ENCODE assay signal across 8 cellular contexts in the genomic region with DNA sequence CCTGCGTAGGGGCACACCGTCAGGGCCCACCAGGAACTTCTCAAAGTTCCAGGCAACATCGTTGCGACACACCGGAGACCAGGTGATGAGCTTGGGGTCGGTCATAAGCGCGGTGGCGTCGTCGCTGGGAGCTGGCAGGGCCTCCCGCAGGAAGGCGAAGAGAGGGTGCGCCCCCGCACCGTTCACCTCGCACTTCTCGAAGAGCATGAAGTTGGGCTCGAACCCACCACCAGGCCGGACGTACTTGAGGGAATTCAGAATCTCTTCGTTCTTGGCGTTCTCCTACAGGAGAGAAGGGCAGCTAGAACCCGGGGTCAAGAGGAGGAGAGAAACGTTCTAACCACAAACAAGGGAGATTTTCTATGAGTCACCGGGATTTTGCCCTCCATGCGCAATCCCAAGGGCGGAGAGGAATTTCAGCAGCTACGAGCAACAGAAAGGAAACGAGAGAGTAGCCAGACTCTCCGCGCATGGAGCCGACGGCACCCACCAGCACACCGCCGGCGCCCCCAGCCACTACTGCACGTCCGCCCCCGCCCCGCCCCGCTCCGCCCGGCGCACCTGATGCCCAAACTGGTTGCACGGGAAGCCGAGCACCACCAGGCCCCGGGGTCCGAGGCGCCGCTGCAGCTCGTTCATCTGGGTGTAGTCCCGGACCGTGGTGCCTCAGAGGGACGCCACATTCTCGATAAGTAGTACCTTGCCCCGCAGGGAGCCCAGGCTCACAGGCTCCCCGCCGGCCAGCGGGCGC. TPM values are rescaled to one million over a fixed set of nuclear protein-coding genes. Genes with fewer than 3 reads are reported as not detected.
A peak's percentile ranks its signal among the peaks of the same experiment; 100 is the strongest.
DNase-seq lines count a peak whose midpoint lies in the region; ATAC-seq, FAIRE-seq and TF ChIP-seq lines count a peak whose summit lies in the region.

No MANE protein-coding gene starts in this region.

- peak overlapping the region; percentile 98 for H3K27ac Mint-ChIP-seq in activated CD4-positive, alpha-beta T cell treated with anti-CD3 and anti-CD28 coated beads for 36 hours

- H3K27me3 ChIP-seq in HepG2 (ENCODE audit: control insufficient read depth in 1 of 2, insufficient read depth in 2 of 2, low read length in 2 of 2), result no peaks in the 10 kb centered on the region

- in situ Hi-C loops in HepG2 (cut with HindIII; ENCODE audit: extremely low pct_ligation_motif_present, low pct_unique_long_range_greater_than_20kb), result no loop called here

- H4K20me1 ChIP-seq in HepG2 (ENCODE audit: insufficient read depth, low read length), result no peaks in the 10 kb centered on the region

- ATAC-seq in GM18907 (IDR thresholded peaks at IDR 0.05; ENCODE audit: unreplicated experiment) (peak; percentile 26), HepG2 (peak; percentile 19)
- ATAC-seq in activated CD4-positive, alpha-beta T cell treated with anti-CD3 and anti-CD28 coated beads for 36 hours, result peak; percentile 13

- DNase-seq in HS-5 (ENCODE audit: low read depth), result peak; percentile 83
- peak; percentile 68 for DNase-seq in activated CD4-positive, alpha-beta T cell treated with anti-CD3 and anti-CD28 coated beads for 36 hours
- peak; percentile 86 for DNase-seq in coronary artery (ENCODE audit: low spot score)
- no peak for DNase-seq in HepG2 (ENCODE audit: low spot score)
- peak; percentile 41 to 42 for DNase-seq in stimulated activated CD4-positive, alpha-beta T cell treated with anti-CD3 and anti-CD28 coated beads, Interleukin-4, amount 100 ng/mL, for 48 hours (ENCODE audit: low read depth in 2 of 2)
- DNase-seq in NCI-H345 (lab: John Stamatoyannopoulos, UW), result no peak

- TF ChIP-seq RAD21 in HepG2 (CRISPR knock-in tag; IDR thresholded peaks at IDR 0.05), result no peak

- intact Hi-C loops in activated CD4-positive, alpha-beta T cell treated with anti-CD3 and anti-CD28 coated beads for 36 hours (cut with DNase I, micrococcal nuclease), result loop anchor here (1.0 to 5.0 kb wide), 7 partner anchors 17 to 263 kb away; a partner anchor contains a TSS
- intact Hi-C loops in HepG2 (cut with micrococcal nuclease; ENCODE audit: unreplicated experiment), result loop anchor here (1.0 to 5.0 kb wide), 2 partner anchors 17 to 55 kb away; a partner anchor contains a TSS

- no peak for FAIRE-seq in HepG2 (lab: Jason Lieb, UNC)

- H3K36me3 ChIP-seq in HepG2 (replicated peaks in 1 of 2; ENCODE audit: control insufficient read depth in 1 of 2, insufficient read depth in 2 of 2, low read length in 2 of 2), result peaks cover 5 to 25% of the 10 kb centered on the region in 2 experiments

- H3K27me3 Mint-ChIP-seq in activated CD4-positive, alpha-beta T cell treated with anti-CD3 and anti-CD28 coated beads for 36 hours, result no peaks in the 10 kb centered on the region

- no peaks in the 10 kb centered on the region for H3K9me3 ChIP-seq in HepG2 (ENCODE audit: low read length)

- H3K9me3 Mint-ChIP-seq in activated CD4-positive, alpha-beta T cell treated with anti-CD3 and anti-CD28 coated beads for 36 hours (ENCODE audit: low read depth), result no peaks in the 10 kb centered on the region

- peak overlapping the region; percentile 80 for H3K9ac ChIP-seq in HepG2 (ENCODE audit: insufficient read depth, low read depth, low read length)

- peaks cover 40% of the 10 kb centered on the region for H3K4me1 ChIP-seq in HepG2 (ENCODE audit: insufficient read depth, low read length)

- H3K36me3 Mint-ChIP-seq in activated CD4-positive, alpha-beta T cell treated with anti-CD3 and anti-CD28 coated beads for 36 hours (ENCODE audit: low read depth), result peaks cover 49% of the 10 kb centered on the region

- CTCF ChIA-PET in activated CD4-positive, alpha-beta T cell treated with anti-CD3 and anti-CD28 coated beads for 36 hours (lab: Charles Lee), result interaction anchor here (0.6 to 1.7 kb wide), 5 partner anchors 13 to 316 kb away, joined by 3 to 7 read pairs (median 3); a partner anchor contains a TSS
- CTCF ChIA-PET in HepG2 (lab: Yijun Ruan, JAX; ENCODE audit: low intra/inter-chr PET ratio, low total read pairs), result interaction anchor here (1.2 kb wide), 1 partner anchor 17 kb away, joined by 6 read pairs; a partner anchor contains a TSS

- H3K4me2 ChIP-seq in HepG2 (ENCODE audit: low read depth, low read length), result peak overlapping the region; percentile 79

- 3% methylated on average over 6 of the region's 61 CpGs for WGBS in HepG2 (ENCODE audit: low lambda C conversion rate)

- peaks cover 15% of the 10 kb centered on the region for H3K4me1 Mint-ChIP-seq in activated CD4-positive, alpha-beta T cell treated with anti-CD3 and anti-CD28 coated beads for 36 hours

- TF ChIP-seq POLR2A in HepG2 (IDR thresholded peaks at IDR 0.05; ENCODE audit: insufficient read depth in 1 of 2, low read depth in 2 of 2, low read length in 2 of 2), result 0 out of 4 replicates have a peak, but pooled peaks of 1 of the 2 experiments have one; percentile 37

- POLR2A ChIA-PET in activated CD4-positive, alpha-beta T cell treated with anti-CD3 and anti-CD28 coated beads for 36 hours (lab: Charles Lee), result interaction anchor here (0.8 kb wide), 1 partner anchor 17 kb away, joined by 5 read pairs; no protein-coding TSS in a partner anchor
- POLR2A ChIA-PET in HepG2 (lab: Yijun Ruan, JAX), result interaction anchor here (0.7 to 5.5 kb wide), 18 partner anchors 10 to 264 kb away, joined by 3 to 134 read pairs (median 8); a partner anchor contains a TSS

- peak overlapping the region; percentile 94 for H3K4me3 Mint-ChIP-seq in activated CD4-positive, alpha-beta T cell treated with anti-CD3 and anti-CD28 coated beads for 36 hours

- no peak overlapping the region for H2AFZ ChIP-seq in HepG2 (ENCODE audit: low read length)

- TF ChIP-seq CTCF in 22Rv1 (IDR thresholded peaks at IDR 0.05), result no peak
- TF ChIP-seq CTCF in coronary artery (IDR thresholded peaks at IDR 0.05), result no peak
- 0 out of 2 replicates have a peak, but pooled peaks have one; percentile 18 for TF ChIP-seq CTCF in HepG2 (CRISPR knock-in tag; IDR thresholded peaks at IDR 0.05)

- peaks cover 14% of the 10 kb centered on the region for H3K79me2 ChIP-seq in HepG2 (ENCODE audit: insufficient read depth, low read length)

- H3K27ac ChIP-seq in 22Rv1 (peak overlapping the region; percentile 97), coronary artery (peak overlapping the region; percentile 87 to 95), HepG2 (ENCODE audit: extremely low read length, insufficient read depth, low read length) (peak overlapping the region; percentile 94)

- TF ChIP-seq EP300 in HepG2 (IDR thresholded peaks at IDR 0.05; ENCODE audit: low read depth in 2 of 2, low read length in 2 of 2), result no peak
- no peak for TF ChIP-seq EP300 in HepG2 (CRISPR knock-in tag; IDR thresholded peaks at IDR 0.05; ENCODE audit: borderline replicate concordance)

- H3K4me3 ChIP-seq in coronary artery, result peak overlapping the region; percentile 85
- peak overlapping the region; percentile 62 to 73 (median 63) for H3K4me3 ChIP-seq in HepG2 (replicated peaks in 1 of 3; ENCODE audit: insufficient read depth in 1 of 3, low read depth in 2 of 3, low read length in 3 of 3)

- BruUV-seq in HepG2 (replicated peaks; lab: Mats Ljungman, UMichigan), result TSS peak; percentile 77

RNA-seq across cellular contexts. Expression of a gene that starts 0.5 kb away (rescaled TPM):
- 100 to 1,000 TPM; 182 to 306 TPM for total RNA-seq in activated CD4-positive, alpha-beta T cell treated with anti-CD3 and anti-CD28 coated beads for 36 hours
- total RNA-seq in HepG2 (2016; rRNA removed; fragmentation: Illumina TruSeq; extraction: Trizol), result 149 and 169 TPM in 2 replicates
- 205 and 280 TPM in 2 replicates for total RNA-seq in HepG2 (2016; cell fraction: cytosol; rRNA removed; fragmentation: Illumina TruSeq; extraction: Trizol; ENCODE audit: low read depth)
- 148 and 173 TPM in 2 replicates for total RNA-seq in HepG2 (2016; cell fraction: insoluble cytoplasmic fraction; rRNA removed; fragmentation: Illumina TruSeq; extraction: Trizol)
- 276 and 347 TPM in 2 replicates for total RNA-seq in HepG2 (2016; cell fraction: membrane; rRNA removed; fragmentation: Illumina TruSeq; extraction: Trizol)
- 56.7 and 58.1 TPM in 2 replicates for total RNA-seq in HepG2 (2016; cell fraction: nucleus; rRNA removed; fragmentation: Illumina TruSeq; extraction: Trizol)
- 167 and 168 TPM in 2 replicates for polyA plus RNA-seq in HepG2 (2011; rRNA removed)
- polyA plus RNA-seq in HepG2 (2011; cell fraction: cytosol; rRNA removed), result 122 and 246 TPM in 2 replicates
- 103 and 106 TPM in 2 replicates for polyA plus RNA-seq in HepG2 (2011; cell fraction: nucleus; rRNA removed)
- polyA plus RNA-seq in HepG2 (2012), result 61.4 and 66.5 TPM in 2 replicates
- 349 and 479 TPM in 2 replicates for polyA plus RNA-seq in HepG2 (2016; cell fraction: cytosol; fragmentation: Illumina TruSeq; extraction: Trizol; ENCODE audit: low read depth)
- polyA plus RNA-seq in HepG2 (2016; cell fraction: insoluble cytoplasmic fraction; fragmentation: Illumina TruSeq; extraction: Trizol; ENCODE audit: low read depth), result 254 and 267 TPM in 2 replicates
- 392 and 448 TPM in 2 replicates for polyA plus RNA-seq in HepG2 (2016; cell fraction: membrane; fragmentation: Illumina TruSeq; extraction: Trizol; ENCODE audit: low read depth)
- polyA plus RNA-seq in HepG2 (2016; cell fraction: nucleus; fragmentation: Illumina TruSeq; extraction: Trizol; ENCODE audit: insufficient read depth, low read depth), result 140 and 150 TPM in 2 replicates
- polyA minus RNA-seq in HepG2 (2011; rRNA and poly(A)+ RNA removed; ENCODE audit: low replicate concordance), result 140 and 218 TPM in 2 replicates
- polyA minus RNA-seq in HepG2 (2011; cell fraction: cytosol; rRNA and poly(A)+ RNA removed), result 38.9 and 50.8 TPM in 2 replicates
- 19.5 and 22.8 TPM in 2 replicates for polyA minus RNA-seq in HepG2 (2011; cell fraction: nucleus; rRNA and poly(A)+ RNA removed)

RNA-seq across cellular contexts. Expression of a gene that starts 17.8 kb away (rescaled TPM):
- total RNA-seq in activated CD4-positive, alpha-beta T cell treated with anti-CD3 and anti-CD28 coated beads for 36 hours, result 10 to 100 TPM; 69.3 to 71.8 TPM
- 9.2 and 12.1 TPM in 2 replicates for total RNA-seq in HepG2 (2016; rRNA removed; fragmentation: Illumina TruSeq; extraction: Trizol)
- total RNA-seq in HepG2 (2016; cell fraction: cytosol; rRNA removed; fragmentation: Illumina TruSeq; extraction: Trizol; ENCODE audit: low read depth), result 3.9 and 5.6 TPM in 2 replicates
- total RNA-seq in HepG2 (2016; cell fraction: insoluble cytoplasmic fraction; rRNA removed; fragmentation: Illumina TruSeq; extraction: Trizol), result 9.5 and 12.5 TPM in 2 replicates
- 6.2 and 7.0 TPM in 2 replicates for total RNA-seq in HepG2 (2016; cell fraction: membrane; rRNA removed; fragmentation: Illumina TruSeq; extraction: Trizol)
- total RNA-seq in HepG2 (2016; cell fraction: nucleus; rRNA removed; fragmentation: Illumina TruSeq; extraction: Trizol), result 14.7 and 15.5 TPM in 2 replicates
- polyA plus RNA-seq in HepG2 (2011; rRNA removed), result 18.7 and 20.8 TPM in 2 replicates
- polyA plus RNA-seq in HepG2 (2011; cell fraction: cytosol; rRNA removed), result 10.8 and 12.7 TPM in 2 replicates
- 22.0 and 28.3 TPM in 2 replicates for polyA plus RNA-seq in HepG2 (2011; cell fraction: nucleus; rRNA removed)
- polyA plus RNA-seq in HepG2 (2012), result 11.8 and 12.6 TPM in 2 replicates
- 2.2 and 2.4 TPM in 2 replicates for polyA plus RNA-seq in HepG2 (2016; cell fraction: cytosol; fragmentation: Illumina TruSeq; extraction: Trizol; ENCODE audit: low read depth)
- 23.2 and 24.3 TPM in 2 replicates for polyA plus RNA-seq in HepG2 (2016; cell fraction: insoluble cytoplasmic fraction; fragmentation: Illumina TruSeq; extraction: Trizol; ENCODE audit: low read depth)
- 5.3 and 5.8 TPM in 2 replicates for polyA plus RNA-seq in HepG2 (2016; cell fraction: membrane; fragmentation: Illumina TruSeq; extraction: Trizol; ENCODE audit: low read depth)
- 37.3 and 42.6 TPM in 2 replicates for polyA plus RNA-seq in HepG2 (2016; cell fraction: nucleus; fragmentation: Illumina TruSeq; extraction: Trizol; ENCODE audit: insufficient read depth, low read depth)
- polyA minus RNA-seq in HepG2 (2011; rRNA and poly(A)+ RNA removed; ENCODE audit: low replicate concordance), result 31.1 and 48.0 TPM in 2 replicates
- 10.6 TPM in 2 replicates for polyA minus RNA-seq in HepG2 (2011; cell fraction: cytosol; rRNA and poly(A)+ RNA removed)
- 36.3 and 41.9 TPM in 2 replicates for polyA minus RNA-seq in HepG2 (2011; cell fraction: nucleus; rRNA and poly(A)+ RNA removed)

RNA-seq across cellular contexts. Expression of a gene that starts 54.1 kb away (rescaled TPM):
- 100 to 1,000 TPM; 438 to 449 TPM for total RNA-seq in activated CD4-positive, alpha-beta T cell treated with anti-CD3 and anti-CD28 coated beads for 36 hours
- 177 and 258 TPM in 2 replicates for total RNA-seq in HepG2 (2016; rRNA removed; fragmentation: Illumina TruSeq; extraction: Trizol)
- 50.5 and 58.1 TPM in 2 replicates for total RNA-seq in HepG2 (2016; cell fraction: cytosol; rRNA removed; fragmentation: Illumina TruSeq; extraction: Trizol; ENCODE audit: low read depth)
- total RNA-seq in HepG2 (2016; cell fraction: insoluble cytoplasmic fraction; rRNA removed; fragmentation: Illumina TruSeq; extraction: Trizol), result 183 and 252 TPM in 2 replicates
- total RNA-seq in HepG2 (2016; cell fraction: membrane; rRNA removed; fragmentation: Illumina TruSeq; extraction: Trizol), result 129 and 135 TPM in 2 replicates
- total RNA-seq in HepG2 (2016; cell fraction: nucleus; rRNA removed; fragmentation: Illumina TruSeq; extraction: Trizol), result 83.6 and 89.9 TPM in 2 replicates
- polyA plus RNA-seq in HepG2 (2011; rRNA removed), result 117 and 131 TPM in 2 replicates
- 162 and 178 TPM in 2 replicates for polyA plus RNA-seq in HepG2 (2011; cell fraction: cytosol; rRNA removed)
- polyA plus RNA-seq in HepG2 (2011; cell fraction: nucleus; rRNA removed), result 76.7 and 78.5 TPM in 2 replicates
- 241 and 267 TPM in 2 replicates for polyA plus RNA-seq in HepG2 (2012)
- 79.3 and 88.5 TPM in 2 replicates for polyA plus RNA-seq in HepG2 (2016; cell fraction: cytosol; fragmentation: Illumina TruSeq; extraction: Trizol; ENCODE audit: low read depth)
- 399 and 414 TPM in 2 replicates for polyA plus RNA-seq in HepG2 (2016; cell fraction: insoluble cytoplasmic fraction; fragmentation: Illumina TruSeq; extraction: Trizol; ENCODE audit: low read depth)
- 155 and 170 TPM in 2 replicates for polyA plus RNA-seq in HepG2 (2016; cell fraction: membrane; fragmentation: Illumina TruSeq; extraction: Trizol; ENCODE audit: low read depth)
- polyA plus RNA-seq in HepG2 (2016; cell fraction: nucleus; fragmentation: Illumina TruSeq; extraction: Trizol; ENCODE audit: insufficient read depth, low read depth), result 173 and 175 TPM in 2 replicates
- 235 and 368 TPM in 2 replicates for polyA minus RNA-seq in HepG2 (2011; rRNA and poly(A)+ RNA removed; ENCODE audit: low replicate concordance)
- polyA minus RNA-seq in HepG2 (2011; cell fraction: cytosol; rRNA and poly(A)+ RNA removed), result 201 and 223 TPM in 2 replicates
- polyA minus RNA-seq in HepG2 (2011; cell fraction: nucleus; rRNA and poly(A)+ RNA removed), result 42.7 and 56.9 TPM in 2 replicates

RNA-seq across cellular contexts. Expression of a gene that starts 54.6 kb away (rescaled TPM):
- 1 to 10 TPM; 9.4 TPM for total RNA-seq in activated CD4-positive, alpha-beta T cell treated with anti-CD3 and anti-CD28 coated beads for 36 hours
- total RNA-seq in HepG2 (2016; rRNA removed; fragmentation: Illumina TruSeq; extraction: Trizol), result 6.7 and 8.3 TPM in 2 replicates
- total RNA-seq in HepG2 (2016; cell fraction: cytosol; rRNA removed; fragmentation: Illumina TruSeq; extraction: Trizol; ENCODE audit: low read depth), result 3.9 and 5.0 TPM in 2 replicates
- 7.2 and 7.8 TPM in 2 replicates for total RNA-seq in HepG2 (2016; cell fraction: insoluble cytoplasmic fraction; rRNA removed; fragmentation: Illumina TruSeq; extraction: Trizol)
- total RNA-seq in HepG2 (2016; cell fraction: membrane; rRNA removed; fragmentation: Illumina TruSeq; extraction: Trizol), result 10.0 and 10.7 TPM in 2 replicates
- total RNA-seq in HepG2 (2016; cell fraction: nucleus; rRNA removed; fragmentation: Illumina TruSeq; extraction: Trizol), result 5.5 and 6.8 TPM in 2 replicates
- polyA plus RNA-seq in HepG2 (2011; rRNA removed), result 13.2 and 14.0 TPM in 2 replicates
- 11.5 and 14.0 TPM in 2 replicates for polyA plus RNA-seq in HepG2 (2011; cell fraction: cytosol; rRNA removed)
- 8.3 and 12.0 TPM in 2 replicates for polyA plus RNA-seq in HepG2 (2011; cell fraction: nucleus; rRNA removed)
- polyA plus RNA-seq in HepG2 (2012), result 6.6 and 7.1 TPM in 2 replicates
- polyA plus RNA-seq in HepG2 (2016; cell fraction: cytosol; fragmentation: Illumina TruSeq; extraction: Trizol; ENCODE audit: low read depth), result 6.2 and 6.7 TPM in 2 replicates
- 10.5 and 11.0 TPM in 2 replicates for polyA plus RNA-seq in HepG2 (2016; cell fraction: insoluble cytoplasmic fraction; fragmentation: Illumina TruSeq; extraction: Trizol; ENCODE audit: low read depth)
- 11.6 and 12.6 TPM in 2 replicates for polyA plus RNA-seq in HepG2 (2016; cell fraction: membrane; fragmentation: Illumina TruSeq; extraction: Trizol; ENCODE audit: low read depth)
- polyA plus RNA-seq in HepG2 (2016; cell fraction: nucleus; fragmentation: Illumina TruSeq; extraction: Trizol; ENCODE audit: insufficient read depth, low read depth), result 15.5 and 16.4 TPM in 2 replicates
- 21.6 and 54.5 TPM in 2 replicates for polyA minus RNA-seq in HepG2 (2011; rRNA and poly(A)+ RNA removed; ENCODE audit: low replicate concordance)
- 3.4 and 4.5 TPM in 2 replicates for polyA minus RNA-seq in HepG2 (2011; cell fraction: cytosol; rRNA and poly(A)+ RNA removed)
- 11.6 and 15.8 TPM in 2 replicates for polyA minus RNA-seq in HepG2 (2011; cell fraction: nucleus; rRNA and poly(A)+ RNA removed)

Comparison
In these comparisons a context has a peak if more than half of its experiments do, and no peak if none do; other contexts are left out.
1. DNase-seq: peak in HS-5 (single experiment), activated CD4-positive, alpha-beta T cell treated with anti-CD3 and anti-CD28 coated beads for 36 hours (single experiment), coronary artery (single experiment) and stimulated activated CD4-positive, alpha-beta T cell treated with anti-CD3 and anti-CD28 coated beads, Interleukin-4, amount 100 ng/mL, for 48 hours (2 of 2); none in HepG2 (single experiment) and NCI-H345 (single experiment).
2. Peak in every context shown above with its lines, with median percentiles within 50 percentile points of each other: H3K27ac ChIP-seq and ATAC-seq.